1 cellular context compared by ENCODE assay signal in the genomic region with DNA sequence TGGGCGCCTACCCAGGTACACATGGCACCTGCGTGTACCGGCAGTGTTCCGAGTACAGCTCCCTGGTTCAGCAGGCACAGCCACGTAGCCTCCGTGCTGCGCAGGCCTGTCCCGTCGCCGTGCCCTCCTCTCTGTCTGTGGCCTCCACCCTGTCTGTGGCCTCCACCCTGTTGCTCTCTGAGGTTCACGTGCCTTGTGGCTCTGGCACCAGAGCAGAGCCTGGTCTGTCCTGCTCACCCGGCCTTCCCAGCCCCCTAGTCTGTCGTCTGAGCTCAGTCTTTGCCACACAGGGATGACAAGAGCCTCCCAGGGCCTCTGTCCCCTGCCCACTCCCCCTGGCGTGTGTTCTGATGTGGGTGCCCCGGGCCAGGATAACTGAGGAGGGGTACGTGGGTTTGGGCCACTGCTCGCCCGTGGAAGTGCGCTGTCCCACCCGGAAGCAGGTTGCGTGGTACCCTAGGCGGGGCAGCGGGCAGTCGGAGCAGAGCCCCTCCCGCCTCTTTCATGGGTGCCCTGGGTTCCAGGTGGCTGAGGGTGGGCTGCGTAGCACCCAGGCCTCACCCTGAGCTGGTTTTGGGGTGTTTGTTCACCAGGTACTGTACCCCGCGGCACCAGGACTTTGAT.
TF ChIP-seq lines count a peak whose summit lies in the region.

No MANE protein-coding gene starts in this region.

TF ChIP-seq in IMR-90, 13 proteins besides CTCF, POLR2A, EP300 and RAD21 (continued from another document):
- TF ChIP-seq, protein P1, sequence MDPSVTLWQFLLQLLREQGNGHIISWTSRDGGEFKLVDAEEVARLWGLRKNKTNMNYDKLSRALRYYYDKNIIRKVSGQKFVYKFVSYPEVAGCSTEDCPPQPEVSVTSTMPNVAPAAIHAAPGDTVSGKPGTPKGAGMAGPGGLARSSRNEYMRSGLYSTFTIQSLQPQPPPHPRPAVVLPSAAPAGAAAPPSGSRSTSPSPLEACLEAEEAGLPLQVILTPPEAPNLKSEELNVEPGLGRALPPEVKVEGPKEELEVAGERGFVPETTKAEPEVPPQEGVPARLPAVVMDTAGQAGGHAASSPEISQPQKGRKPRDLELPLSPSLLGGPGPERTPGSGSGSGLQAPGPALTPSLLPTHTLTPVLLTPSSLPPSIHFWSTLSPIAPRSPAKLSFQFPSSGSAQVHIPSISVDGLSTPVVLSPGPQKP (IDR thresholded peaks at IDR 0.05; ENCODE audit: borderline replicate concordance, low read depth, low read length), result no peak
- TF ChIP-seq BHLHE40 (IDR thresholded peaks at IDR 0.05; ENCODE audit: low read depth, low read length) (no peak), RFX5 (IDR thresholded peaks at IDR 0.05; ENCODE audit: low read depth, low read length) (no peak), FOS (IDR thresholded peaks at IDR 0.05; ENCODE audit: low read depth, low read length) (no peak), MAZ (IDR thresholded peaks at IDR 0.05; ENCODE audit: borderline replicate concordance, low read depth, low read length) (no peak), SMC3 (IDR thresholded peaks at IDR 0.05; ENCODE audit: low read depth, low read length) (no peak), MAFK (IDR thresholded peaks at IDR 0.05; ENCODE audit: low read depth, low read length) (no peak), MXI1 (IDR thresholded peaks at IDR 0.05; ENCODE audit: borderline replicate concordance, low read depth, low read length) (no peak), RCOR1 (IDR thresholded peaks at IDR 0.05; ENCODE audit: insufficient replicate concordance, low read length) (no peak), CEBPB (IDR thresholded peaks at IDR 0.05; ENCODE audit: low read depth, low read length) (no peak)
- TF ChIP-seq, protein P2, sequence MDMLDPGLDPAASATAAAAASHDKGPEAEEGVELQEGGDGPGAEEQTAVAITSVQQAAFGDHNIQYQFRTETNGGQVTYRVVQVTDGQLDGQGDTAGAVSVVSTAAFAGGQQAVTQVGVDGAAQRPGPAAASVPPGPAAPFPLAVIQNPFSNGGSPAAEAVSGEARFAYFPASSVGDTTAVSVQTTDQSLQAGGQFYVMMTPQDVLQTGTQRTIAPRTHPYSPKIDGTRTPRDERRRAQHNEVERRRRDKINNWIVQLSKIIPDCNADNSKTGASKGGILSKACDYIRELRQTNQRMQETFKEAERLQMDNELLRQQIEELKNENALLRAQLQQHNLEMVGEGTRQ (IDR thresholded peaks at IDR 0.05; ENCODE audit: low read depth, low read length), result no peak
